ENCODE assay signal across 22 cellular contexts in the genomic region with DNA sequence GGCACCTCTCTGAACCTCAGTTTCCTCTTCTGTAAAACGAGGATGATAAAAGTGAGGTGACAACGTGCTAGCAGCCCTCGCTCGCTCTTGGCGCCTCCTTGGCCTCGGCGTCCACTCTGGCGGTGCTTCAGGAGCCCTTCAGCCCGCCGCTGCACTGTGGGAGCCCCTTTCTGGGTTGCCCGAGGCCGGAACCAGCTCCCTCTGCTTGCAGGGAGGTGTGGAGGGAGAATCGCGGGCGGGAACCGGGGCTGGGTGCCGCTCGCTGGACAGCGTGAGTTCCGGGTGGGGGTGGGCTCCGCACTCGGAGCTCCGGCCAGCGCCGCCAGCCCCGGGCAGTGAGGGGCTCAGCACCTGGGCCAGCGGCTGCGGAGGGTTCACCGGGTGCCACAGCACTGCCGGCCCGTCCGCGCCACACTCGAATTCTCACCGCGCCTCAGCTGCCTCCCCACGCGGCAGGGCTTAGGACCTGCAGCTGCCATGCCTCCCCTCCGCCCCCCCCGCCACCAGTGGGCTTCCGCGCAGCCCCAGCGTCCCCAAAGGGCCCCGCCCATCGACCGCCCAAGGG. TPM values are rescaled to one million over a fixed set of nuclear protein-coding genes. Genes with fewer than 3 reads are reported as not detected.
"Had no signal": no experiment of that assay in that cellular context is flagged by ENCODE, and none has a peak within 500 bp of the region (broad histone marks: within the 10 kb centered on the region; RNA-seq: fewer than 3 reads in every experiment).

No MANE protein-coding gene starts in this region.

- H3K36me3 ChIP-seq: left ventricle myocardium inferior, lower lobe of right lung, pancreas, suprapubic skin, tibial nerve had no signal

- H3K4me1 Mint-ChIP-seq: endodermal cell, memory B cell, mesothelial cell of epicardium, neural crest cell had no signal

- H3K4me3 ChIP-seq: left ventricle myocardium inferior, lower lobe of right lung, pancreas, smooth muscle cell, suprapubic skin, tibial nerve had no signal

- H3K27ac ChIP-seq: foreskin keratinocyte, left ventricle myocardium inferior, lower lobe of right lung, pancreas, suprapubic skin, tibial nerve had no signal

- H3K4me1 ChIP-seq: foreskin keratinocyte, lower lobe of right lung, pancreas, suprapubic skin, tibial nerve had no signal

- H3K27me3 ChIP-seq: foreskin keratinocyte, pancreas, suprapubic skin, tibial nerve had no signal

- H3K4me3 Mint-ChIP-seq: endodermal cell; memory B cell; mesothelial cell of epicardium; natural killer cell; neural crest cell; stimulated activated effector memory CD8-positive, alpha-beta T cell treated with anti-CD3 and anti-CD28 coated beads, Interleukin-12 subunit alpha, Interleukin-12 subunit beta, amount 100 ng/mL, for 72 hours had no signal

- H3K9me3 Mint-ChIP-seq: endodermal cell; memory B cell; mesothelial cell of epicardium; natural killer cell; neural crest cell; stimulated activated effector memory CD8-positive, alpha-beta T cell treated with anti-CD3 and anti-CD28 coated beads, Interleukin-12 subunit alpha, Interleukin-12 subunit beta, amount 100 ng/mL, for 72 hours had no signal

- H3K36me3 Mint-ChIP-seq: mesothelial cell of epicardium; natural killer cell; stimulated activated effector memory CD8-positive, alpha-beta T cell treated with anti-CD3 and anti-CD28 coated beads, Interleukin-12 subunit alpha, Interleukin-12 subunit beta, amount 100 ng/mL, for 72 hours had no signal

- H3K27ac Mint-ChIP-seq: endodermal cell; memory B cell; mesothelial cell of epicardium; natural killer cell; progenitor cell of endocrine pancreas; stimulated activated effector memory CD8-positive, alpha-beta T cell treated with anti-CD3 and anti-CD28 coated beads, Interleukin-12 subunit alpha, Interleukin-12 subunit beta, amount 100 ng/mL, for 72 hours had no signal

- ATAC-seq: foreskin keratinocyte; left cardiac atrium; natural killer cell; pancreas; stimulated activated effector memory CD8-positive, alpha-beta T cell treated with anti-CD3 and anti-CD28 coated beads, Interleukin-12 subunit alpha, Interleukin-12 subunit beta, amount 100 ng/mL, for 72 hours had no signal

- H3K9me3 ChIP-seq: left ventricle myocardium inferior, lower lobe of right lung, pancreas, suprapubic skin, tibial nerve had no signal

- DNase-seq: dermis blood vessel endothelial cell; effector CD4-positive, alpha-beta T cell; endodermal cell; erythroblast; foreskin keratinocyte; kidney; left cardiac atrium; left ventricle myocardium inferior; lower lobe of right lung; natural killer cell; nucleus accumbens; stimulated activated CD4-positive, alpha-beta T cell treated with anti-CD3 and anti-CD28 coated beads, Interleukin-4, amount 100 ng/mL, for 1 hour; stimulated activated CD8-positive, alpha-beta memory T cell treated with anti-CD3 and anti-CD28 coated beads, Interleukin-4, amount 100 ng/mL, for 48 hours had no signal

RNA-seq across cellular contexts. Expression of gene ACSL5, which starts 24.3 kb away (rescaled TPM):
- total RNA-seq: endodermal cell, foreskin keratinocyte, mesothelial cell of epicardium, neural crest cell, smooth muscle cell had no signal
- polyA plus RNA-seq: foreskin keratinocyte had no signal
